Comparison of ENCODE assay signal across 27 cellular contexts in genomic region chr9:70675868-70676370, GRCh38.
"Had no signal": no experiment of that assay in that cellular context is flagged by ENCODE, and none has a peak within 500 bp of the region (broad histone marks: within the 10 kb centered on the region; RNA-seq: fewer than 3 reads in every experiment).

No MANE protein-coding gene starts in this region.

- H3K9me3 ChIP-seq: gastroesophageal sphincter, heart right ventricle, left lung, pancreas, stomach, tibial artery had no signal

- H3K36me3 ChIP-seq: gastroesophageal sphincter, heart right ventricle, left lung, pancreas, stomach, tibial artery had no signal

- DNase-seq: cerebellar nuclear complex; cortex of kidney; effector memory CD8-positive, alpha-beta T cell; foreskin keratinocyte; glutamatergic neuron; heart right ventricle; hippocampal formation; left cardiac atrium; left lung; mesenchymal stem cell; midbrain; naive thymus-derived CD4-positive, alpha-beta T cell; nephron progenitor cell; nucleus accumbens; pancreas; stimulated activated CD4-positive, alpha-beta T cell treated with anti-CD3 and anti-CD28 coated beads, Interleukin-12 subunit alpha, Interleukin-12 subunit beta, amount 100 ng/mL, for 4 hours; stimulated activated CD4-positive, alpha-beta T cell treated with anti-CD3 and anti-CD28 coated beads, Interleukin-1b, Interleukin-23, amount 100 ng/mL, for 48 hours; stimulated activated CD4-positive, alpha-beta T cell treated with anti-CD3 and anti-CD28 coated beads, Interleukin-4, amount 100 ng/mL, for 1 hour; stimulated activated naive CD4-positive, alpha-beta T cell treated with Interleukin-2 at 50 U/mL for 16 hours; stomach; tibial artery had no signal

- H3K27ac ChIP-seq: epithelial cell of prostate, foreskin keratinocyte, gastroesophageal sphincter, heart right ventricle, left lung, pancreas, stomach, tibial artery had no signal

- H3K4me1 ChIP-seq: foreskin keratinocyte, gastroesophageal sphincter, heart right ventricle, left lung, pancreas, stomach had no signal

- H3K4me3 ChIP-seq: gastroesophageal sphincter, heart right ventricle, left lung, pancreas, smooth muscle cell, stomach, tibial artery had no signal

- ATAC-seq: effector memory CD8-positive, alpha-beta T cell; esophagus mucosa; foreskin keratinocyte; gastroesophageal sphincter; heart right ventricle; left cardiac atrium; left lung; naive thymus-derived CD4-positive, alpha-beta T cell; pancreas; sciatic nerve; stimulated activated effector memory CD8-positive, alpha-beta T cell treated with anti-CD3 and anti-CD28 coated beads, Interleukin-12 subunit alpha, Interleukin-12 subunit beta, amount 100 ng/mL, for 72 hours had no signal
